Comparison of ENCODE assay signal across 9 cellular contexts in genomic region chr6:169250660-169251059, GRCh38. TPM values are rescaled to one million over a fixed set of nuclear protein-coding genes. Genes with fewer than 3 reads are reported as not detected.
DNase-seq lines count a peak whose midpoint lies in the region; ATAC-seq and TF ChIP-seq lines count a peak whose summit lies in the region.
"Had no signal": no experiment of that assay in that cellular context is flagged by ENCODE, and none has a peak within 500 bp of the region (broad histone marks: within the 10 kb centered on the region; RNA-seq: fewer than 3 reads in every experiment).

No MANE protein-coding gene starts in this region.

- H3K27ac ChIP-seq in angular gyrus (ENCODE audit: low read depth, low read length) (peak overlapping the region; percentile 88), right atrium auricular region (peak overlapping the region; percentile 32 to 55), stomach (peak overlapping the region in 3 of 5 donors; percentile 44 to 63 (median 53))
- H3K27ac ChIP-seq: VCaP had no signal

- H3K4me1 ChIP-seq in right atrium auricular region: peaks cover 0 to 13% of the 10 kb centered on the region in 2 donors
- H3K4me1 ChIP-seq in stomach: peaks cover 9 to 29% (median 19%) of the 10 kb centered on the region in 4 donors

- CTCF ChIA-PET in activated CD8-positive, alpha-beta T cell treated with anti-CD3 and anti-CD28 coated beads, Interleukin-2, amount 10 ng/mL, durations not matched to agents 7 days and 5 days (lab: Charles Lee): no interaction called here

- TF ChIP-seq EP300 in stomach (IDR thresholded peaks at IDR 0.05): no peak

- H3K36me3 ChIP-seq in right atrium auricular region (peaks cover 20% of the 10 kb centered on the region), stomach (peaks cover 0 to 17% (median 2%) of the 10 kb centered on the region in 4 donors)

- H3K4me3 Mint-ChIP-seq in activated CD8-positive, alpha-beta T cell treated with anti-CD3 and anti-CD28 coated beads, Interleukin-2, amount 10 ng/mL, durations not matched to agents 7 days and 5 days: no peak overlapping the region

- H3K36me3 Mint-ChIP-seq in activated CD8-positive, alpha-beta T cell treated with anti-CD3 and anti-CD28 coated beads, Interleukin-2, amount 10 ng/mL, durations not matched to agents 7 days and 5 days (ENCODE audit: low read depth): no peaks in the 10 kb centered on the region

- ATAC-seq in HG03095 (IDR thresholded peaks at IDR 0.05; ENCODE audit: unreplicated experiment): no peak
- no peak for ATAC-seq in activated CD8-positive, alpha-beta T cell treated with anti-CD3 and anti-CD28 coated beads, Interleukin-2, amount 10 ng/mL, durations not matched to agents 7 days and 5 days

- H3K27me3 Mint-ChIP-seq in activated CD8-positive, alpha-beta T cell treated with anti-CD3 and anti-CD28 coated beads, Interleukin-2, amount 10 ng/mL, durations not matched to agents 7 days and 5 days (ENCODE audit: low read depth): peaks cover 44% of the 10 kb centered on the region

- DNase-seq in HFF-Myc (ENCODE audit: extremely low read depth, low read depth) (peak; percentile 63), right atrium auricular region (ENCODE audit: low spot score) (peak; percentile 79), stomach (peak; percentile 21), SKM-1 (lab: John Stamatoyannopoulos, UW; ENCODE audit: unreplicated experiment) (no peak)
- DNase-seq in activated CD8-positive, alpha-beta T cell treated with anti-CD3 and anti-CD28 coated beads, Interleukin-2, amount 10 ng/mL, durations not matched to agents 7 days and 5 days: no peak
- DNase-seq in activated CD4-positive, CD25-positive, alpha-beta regulatory T cell treated with anti-CD3 and anti-CD28 coated beads, Interleukin-2, amount 50 U/mL, for 72 hours: no peak

- no peaks in the 10 kb centered on the region for H3K9me3 Mint-ChIP-seq in activated CD8-positive, alpha-beta T cell treated with anti-CD3 and anti-CD28 coated beads, Interleukin-2, amount 10 ng/mL, durations not matched to agents 7 days and 5 days (ENCODE audit: insufficient read depth)

- H3K9me3 ChIP-seq in right atrium auricular region (no peaks in the 10 kb centered on the region), stomach (no peaks in the 10 kb centered on the region)

- no peak for TF ChIP-seq POLR2A in stomach (IDR thresholded peaks at IDR 0.05)

- no peak for TF ChIP-seq CTCF in HFF-Myc (IDR thresholded peaks at IDR 0.05; ENCODE audit: low read depth, low read length, missing control alignments)
- TF ChIP-seq CTCF in right atrium auricular region (IDR thresholded peaks at IDR 0.05): no peak
- no peak for TF ChIP-seq CTCF in stomach (IDR thresholded peaks at IDR 0.05)

- intact Hi-C loops in stomach (cut with DNase I; ENCODE audit: low total_unique reads): no loop called here

- H3K27ac Mint-ChIP-seq in activated CD8-positive, alpha-beta T cell treated with anti-CD3 and anti-CD28 coated beads, Interleukin-2, amount 10 ng/mL, durations not matched to agents 7 days and 5 days: no peak overlapping the region

- H3K4me1 Mint-ChIP-seq in activated CD8-positive, alpha-beta T cell treated with anti-CD3 and anti-CD28 coated beads, Interleukin-2, amount 10 ng/mL, durations not matched to agents 7 days and 5 days (ENCODE audit: low read depth): peaks cover 4% of the 10 kb centered on the region

- 68 to 76% (median 73%) methylated on average over 5 of the region's 5 CpGs for WGBS in stomach, 5 donors

- peaks cover 4 to 6% of the 10 kb centered on the region in 2 donors for H3K27me3 ChIP-seq in right atrium auricular region
- H3K27me3 ChIP-seq in stomach: peaks cover 0 to 57% (median 22%) of the 10 kb centered on the region in 3 donors

- POLR2A ChIA-PET in activated CD8-positive, alpha-beta T cell treated with anti-CD3 and anti-CD28 coated beads, Interleukin-2, amount 10 ng/mL, durations not matched to agents 7 days and 5 days (lab: Charles Lee): no interaction called here

- H3K4me3 ChIP-seq in HFF-Myc (replicated peaks; ENCODE audit: low read depth, low read length) (peak overlapping the region; percentile 75), right atrium auricular region (peak overlapping the region in 1 of 2 donors; percentile 46), stomach (no peak overlapping the region)

RNA-seq across cellular contexts. Expression of gene THBS2, which starts 3.0 kb away (rescaled TPM):
- total RNA-seq in right atrium auricular region (10 to 100 TPM; 16.2 to 24.5 TPM), stomach (10 to 100 TPM in 2 of 5 donors, 1 to 10 TPM in 2, under 1 TPM in 1; under 0.01 to 56.0 (median 7.7) TPM)
- under 1 TPM; 0.31 to 0.87 (median 0.70) TPM for polyA plus RNA-seq in stomach
- not detected for total RNA-seq in activated CD8-positive, alpha-beta T cell treated with anti-CD3 and anti-CD28 coated beads, Interleukin-2, amount 10 ng/mL, durations not matched to agents 7 days and 5 days

Comparison
In these comparisons a context has a peak if more than half of its experiments do, and no peak if none do; other contexts are left out.
1. DNase-seq: peak in HFF-Myc (single experiment), right atrium auricular region (single experiment) and stomach (single experiment); none in activated CD8-positive, alpha-beta T cell treated with anti-CD3 and anti-CD28 coated beads, Interleukin-2, amount 10 ng/mL, durations not matched to agents 7 days and 5 days (single experiment), activated CD4-positive, CD25-positive, alpha-beta regulatory T cell treated with anti-CD3 and anti-CD28 coated beads, Interleukin-2, amount 50 U/mL, for 72 hours (single experiment) and SKM-1 (single experiment).
2. Peak in every context shown above with its lines, with median percentiles within 50 percentile points of each other: H3K27ac ChIP-seq.